1 cellular context compared by ENCODE assay signal in the genomic region with DNA sequence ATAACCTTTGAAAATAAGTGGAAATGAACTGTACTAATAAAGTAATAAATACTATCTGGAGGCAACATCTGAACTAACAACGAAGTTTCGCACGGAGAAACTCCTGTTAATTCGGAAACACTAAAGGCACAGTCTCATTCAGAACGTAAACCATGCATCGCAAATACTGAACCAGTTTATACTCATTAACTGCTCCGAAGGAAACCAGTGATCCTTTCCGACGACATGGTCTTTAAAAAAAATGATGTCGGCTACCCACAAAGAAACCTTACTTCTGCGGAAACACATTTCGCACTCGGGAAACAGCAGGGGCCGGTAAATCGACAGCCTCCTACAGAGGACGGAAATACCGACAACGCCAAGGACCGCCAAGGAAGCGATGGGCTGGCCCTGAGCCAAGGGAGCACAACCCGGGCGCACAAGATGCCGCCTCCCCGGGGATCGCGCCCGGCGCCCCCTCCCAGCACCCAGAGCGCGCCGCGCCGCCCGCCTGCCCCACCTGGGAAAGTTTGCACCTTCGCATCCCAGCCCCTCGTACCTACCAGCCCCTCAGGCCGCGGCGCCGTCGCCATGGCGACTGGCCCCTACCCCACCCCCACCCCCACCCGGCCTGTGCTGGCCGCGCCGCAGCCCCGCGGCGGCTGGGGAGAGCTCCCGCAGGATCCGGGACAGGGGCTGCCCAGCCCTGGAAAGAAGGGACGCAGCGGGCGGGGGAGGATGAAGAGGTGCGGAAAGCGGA.
TF ChIP-seq lines count a peak whose summit lies in the region.

No MANE protein-coding gene starts in this region.

TF ChIP-seq in HEK293, 187 proteins besides CTCF, POLR2A, EP300 and RAD21 (continued from another document and continues in another):
- TF ChIP-seq SP2 (tag by site-specific recombination; IDR thresholded peaks at IDR 0.05) (peak; percentile 59), ZNF600 (tag by site-specific recombination; IDR thresholded peaks at IDR 0.05) (peak; percentile 66; the same call in 1 of the 2 replicates), ZNF571 (tag by site-specific recombination; IDR thresholded peaks at IDR 0.05) (no peak), KLF9 (tag by site-specific recombination; IDR thresholded peaks at IDR 0.05; ENCODE audit: low read depth) (no peak), ZNF510 (tag by site-specific recombination; IDR thresholded peaks at IDR 0.05; ENCODE audit: insufficient replicate concordance) (no peak), ZNF175 (tag by site-specific recombination; IDR thresholded peaks at IDR 0.05) (no peak), ZNF549 (tag by site-specific recombination; IDR thresholded peaks at IDR 0.05) (no peak), ZNF423 (tag by site-specific recombination; IDR thresholded peaks at IDR 0.05) (peak; percentile 98), ZNF140 (tag by site-specific recombination; IDR thresholded peaks at IDR 0.05) (no peak), GLIS1 (tag by site-specific recombination; IDR thresholded peaks at IDR 0.05) (peak; percentile 82), ZNF837 (tag by site-specific recombination; IDR thresholded peaks at IDR 0.05) (no peak), ZFP37 (tag by site-specific recombination; IDR thresholded peaks at IDR 0.05) (no peak), ZNF621 (tag by site-specific recombination; IDR thresholded peaks at IDR 0.05) (no peak), ZNF169 (tag by site-specific recombination; IDR thresholded peaks at IDR 0.05) (no peak), ZNF777 (tag by site-specific recombination; IDR thresholded peaks at IDR 0.05; ENCODE audit: borderline replicate concordance) (no peak), ZNF555 (tag by site-specific recombination; conservative IDR thresholded peaks at IDR 0.05) (no peak), ZNF561 (tag by site-specific recombination; IDR thresholded peaks at IDR 0.05; ENCODE audit: borderline replicate concordance) (no peak; the same call in 1 of the 2 replicates), ZNF747 (tag by site-specific recombination; IDR thresholded peaks at IDR 0.05) (no peak), ZBTB8A (tag by site-specific recombination; IDR thresholded peaks at IDR 0.05) (peak; percentile 97), YY1 (tag by site-specific recombination; IDR thresholded peaks at IDR 0.05) (no peak), MZF1 (tag by site-specific recombination; IDR thresholded peaks at IDR 0.05; ENCODE audit: borderline replicate concordance) (peak; percentile 55; the same call in 1 of the 2 replicates), ZNF214 (tag by site-specific recombination; IDR thresholded peaks at IDR 0.05; ENCODE audit: borderline replicate concordance) (no peak), GLI4 (tag by site-specific recombination; IDR thresholded peaks at IDR 0.05) (no peak), GLIS2 (tag by site-specific recombination; IDR thresholded peaks at IDR 0.05) (peak; percentile 87), ZNF366 (tag by site-specific recombination; conservative IDR thresholded peaks at IDR 0.05) (no peak), BCL11A (tag by site-specific recombination; IDR thresholded peaks at IDR 0.05; ENCODE audit: low read depth) (no peak), ZNF146 (tag by site-specific recombination; IDR thresholded peaks at IDR 0.05) (no peak), ZNF132 (tag by site-specific recombination; IDR thresholded peaks at IDR 0.05; ENCODE audit: borderline replicate concordance) (no peak), ZFP3 (tag by site-specific recombination; IDR thresholded peaks at IDR 0.05; ENCODE audit: low read depth) (no peak), ZNF660 (tag by site-specific recombination; IDR thresholded peaks at IDR 0.05) (peak; percentile 48; the same call in 1 of the 2 replicates), TRIM28 (IDR thresholded peaks at IDR 0.05; ENCODE audit: borderline replicate concordance, low read length) (no peak), KLF16 (tag by site-specific recombination; IDR thresholded peaks at IDR 0.05) (no peak), ZNF248 (tag by site-specific recombination; IDR thresholded peaks at IDR 0.05) (no peak), ZSCAN30 (tag by site-specific recombination; IDR thresholded peaks at IDR 0.05) (no peak; the same call in 1 of the 2 replicates), ZNF24 (tag by site-specific recombination; IDR thresholded peaks at IDR 0.05) (no peak), ZNF121 (tag by site-specific recombination; IDR thresholded peaks at IDR 0.05) (peak; percentile 59), ZNF354C (tag by site-specific recombination; IDR thresholded peaks at IDR 0.05; ENCODE audit: borderline replicate concordance, low read depth) (no peak)
- TF ChIP-seq, protein P1, sequence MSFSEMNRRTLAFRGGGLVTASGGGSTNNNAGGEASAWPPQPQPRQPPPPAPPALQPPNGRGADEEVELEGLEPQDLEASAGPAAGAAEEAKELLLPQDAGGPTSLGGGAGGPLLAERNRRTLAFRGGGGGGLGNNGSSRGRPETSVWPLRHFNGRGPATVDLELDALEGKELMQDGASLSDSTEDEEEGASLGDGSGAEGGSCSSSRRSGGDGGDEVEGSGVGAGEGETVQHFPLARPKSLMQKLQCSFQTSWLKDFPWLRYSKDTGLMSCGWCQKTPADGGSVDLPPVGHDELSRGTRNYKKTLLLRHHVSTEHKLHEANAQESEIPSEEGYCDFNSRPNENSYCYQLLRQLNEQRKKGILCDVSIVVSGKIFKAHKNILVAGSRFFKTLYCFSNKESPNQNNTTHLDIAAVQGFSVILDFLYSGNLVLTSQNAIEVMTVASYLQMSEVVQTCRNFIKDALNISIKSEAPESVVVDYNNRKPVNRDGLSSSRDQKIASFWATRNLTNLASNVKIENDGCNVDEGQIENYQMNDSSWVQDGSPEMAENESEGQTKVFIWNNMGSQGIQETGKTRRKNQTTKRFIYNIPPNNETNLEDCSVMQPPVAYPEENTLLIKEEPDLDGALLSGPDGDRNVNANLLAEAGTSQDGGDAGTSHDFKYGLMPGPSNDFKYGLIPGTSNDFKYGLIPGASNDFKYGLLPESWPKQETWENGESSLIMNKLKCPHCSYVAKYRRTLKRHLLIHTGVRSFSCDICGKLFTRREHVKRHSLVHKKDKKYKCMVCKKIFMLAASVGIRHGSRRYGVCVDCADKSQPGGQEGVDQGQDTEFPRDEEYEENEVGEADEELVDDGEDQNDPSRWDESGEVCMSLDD (tag by site-specific recombination; IDR thresholded peaks at IDR 0.05), result peak; percentile 67; the same call in 1 of the 2 replicates
- TF ChIP-seq, protein P2, sequence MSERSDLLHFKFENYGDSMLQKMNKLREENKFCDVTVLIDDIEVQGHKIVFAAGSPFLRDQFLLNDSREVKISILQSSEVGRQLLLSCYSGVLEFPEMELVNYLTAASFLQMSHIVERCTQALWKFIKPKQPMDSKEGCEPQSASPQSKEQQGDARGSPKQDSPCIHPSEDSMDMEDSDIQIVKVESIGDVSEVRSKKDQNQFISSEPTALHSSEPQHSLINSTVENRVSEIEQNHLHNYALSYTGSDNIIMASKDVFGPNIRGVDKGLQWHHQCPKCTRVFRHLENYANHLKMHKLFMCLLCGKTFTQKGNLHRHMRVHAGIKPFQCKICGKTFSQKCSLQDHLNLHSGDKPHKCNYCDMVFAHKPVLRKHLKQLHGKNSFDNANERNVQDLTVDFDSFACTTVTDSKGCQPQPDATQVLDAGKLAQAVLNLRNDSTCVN (tag by site-specific recombination; optimal IDR thresholded peaks at IDR 0.05), result peak; percentile 84
- TF ChIP-seq, protein P3, sequence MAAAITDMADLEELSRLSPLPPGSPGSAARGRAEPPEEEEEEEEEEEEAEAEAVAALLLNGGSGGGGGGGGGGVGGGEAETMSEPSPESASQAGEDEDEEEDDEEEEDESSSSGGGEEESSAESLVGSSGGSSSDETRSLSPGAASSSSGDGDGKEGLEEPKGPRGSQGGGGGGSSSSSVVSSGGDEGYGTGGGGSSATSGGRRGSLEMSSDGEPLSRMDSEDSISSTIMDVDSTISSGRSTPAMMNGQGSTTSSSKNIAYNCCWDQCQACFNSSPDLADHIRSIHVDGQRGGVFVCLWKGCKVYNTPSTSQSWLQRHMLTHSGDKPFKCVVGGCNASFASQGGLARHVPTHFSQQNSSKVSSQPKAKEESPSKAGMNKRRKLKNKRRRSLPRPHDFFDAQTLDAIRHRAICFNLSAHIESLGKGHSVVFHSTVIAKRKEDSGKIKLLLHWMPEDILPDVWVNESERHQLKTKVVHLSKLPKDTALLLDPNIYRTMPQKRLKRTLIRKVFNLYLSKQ (tag by site-specific recombination; IDR thresholded peaks at IDR 0.05; ENCODE audit: borderline replicate concordance), result no peak
- TF ChIP-seq, protein P4, sequence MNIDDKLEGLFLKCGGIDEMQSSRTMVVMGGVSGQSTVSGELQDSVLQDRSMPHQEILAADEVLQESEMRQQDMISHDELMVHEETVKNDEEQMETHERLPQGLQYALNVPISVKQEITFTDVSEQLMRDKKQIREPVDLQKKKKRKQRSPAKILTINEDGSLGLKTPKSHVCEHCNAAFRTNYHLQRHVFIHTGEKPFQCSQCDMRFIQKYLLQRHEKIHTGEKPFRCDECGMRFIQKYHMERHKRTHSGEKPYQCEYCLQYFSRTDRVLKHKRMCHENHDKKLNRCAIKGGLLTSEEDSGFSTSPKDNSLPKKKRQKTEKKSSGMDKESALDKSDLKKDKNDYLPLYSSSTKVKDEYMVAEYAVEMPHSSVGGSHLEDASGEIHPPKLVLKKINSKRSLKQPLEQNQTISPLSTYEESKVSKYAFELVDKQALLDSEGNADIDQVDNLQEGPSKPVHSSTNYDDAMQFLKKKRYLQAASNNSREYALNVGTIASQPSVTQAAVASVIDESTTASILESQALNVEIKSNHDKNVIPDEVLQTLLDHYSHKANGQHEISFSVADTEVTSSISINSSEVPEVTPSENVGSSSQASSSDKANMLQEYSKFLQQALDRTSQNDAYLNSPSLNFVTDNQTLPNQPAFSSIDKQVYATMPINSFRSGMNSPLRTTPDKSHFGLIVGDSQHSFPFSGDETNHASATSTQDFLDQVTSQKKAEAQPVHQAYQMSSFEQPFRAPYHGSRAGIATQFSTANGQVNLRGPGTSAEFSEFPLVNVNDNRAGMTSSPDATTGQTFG (tag by site-specific recombination; IDR thresholded peaks at IDR 0.05; ENCODE audit: borderline replicate concordance), result no peak
- TF ChIP-seq, protein P5, sequence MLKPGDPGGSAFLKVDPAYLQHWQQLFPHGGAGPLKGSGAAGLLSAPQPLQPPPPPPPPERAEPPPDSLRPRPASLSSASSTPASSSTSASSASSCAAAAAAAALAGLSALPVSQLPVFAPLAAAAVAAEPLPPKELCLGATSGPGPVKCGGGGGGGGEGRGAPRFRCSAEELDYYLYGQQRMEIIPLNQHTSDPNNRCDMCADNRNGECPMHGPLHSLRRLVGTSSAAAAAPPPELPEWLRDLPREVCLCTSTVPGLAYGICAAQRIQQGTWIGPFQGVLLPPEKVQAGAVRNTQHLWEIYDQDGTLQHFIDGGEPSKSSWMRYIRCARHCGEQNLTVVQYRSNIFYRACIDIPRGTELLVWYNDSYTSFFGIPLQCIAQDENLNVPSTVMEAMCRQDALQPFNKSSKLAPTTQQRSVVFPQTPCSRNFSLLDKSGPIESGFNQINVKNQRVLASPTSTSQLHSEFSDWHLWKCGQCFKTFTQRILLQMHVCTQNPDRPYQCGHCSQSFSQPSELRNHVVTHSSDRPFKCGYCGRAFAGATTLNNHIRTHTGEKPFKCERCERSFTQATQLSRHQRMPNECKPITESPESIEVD (tag by site-specific recombination; IDR thresholded peaks at IDR 0.05), result peak; percentile 64
- TF ChIP-seq, protein P6, sequence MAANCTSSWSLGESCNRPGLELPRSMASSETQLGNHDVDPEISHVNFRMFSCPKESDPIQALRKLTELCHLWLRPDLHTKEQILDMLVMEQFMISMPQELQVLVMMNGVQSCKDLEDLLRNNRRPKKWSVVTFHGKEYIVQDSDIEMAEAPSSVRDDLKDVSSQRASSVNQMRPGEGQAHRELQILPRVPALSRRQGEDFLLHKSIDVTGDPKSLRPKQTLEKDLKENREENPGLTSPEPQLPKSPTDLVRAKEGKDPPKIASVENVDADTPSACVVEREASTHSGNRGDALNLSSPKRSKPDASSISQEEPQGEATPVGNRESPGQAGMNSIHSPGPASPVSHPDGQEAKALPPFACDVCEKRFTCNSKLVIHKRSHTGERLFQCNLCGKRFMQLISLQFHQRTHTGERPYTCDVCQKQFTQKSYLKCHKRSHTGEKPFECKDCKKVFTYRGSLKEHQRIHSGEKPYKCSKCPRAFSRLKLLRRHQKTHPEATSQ (tag by site-specific recombination; IDR thresholded peaks at IDR 0.05), result no peak
- TF ChIP-seq, protein P7, sequence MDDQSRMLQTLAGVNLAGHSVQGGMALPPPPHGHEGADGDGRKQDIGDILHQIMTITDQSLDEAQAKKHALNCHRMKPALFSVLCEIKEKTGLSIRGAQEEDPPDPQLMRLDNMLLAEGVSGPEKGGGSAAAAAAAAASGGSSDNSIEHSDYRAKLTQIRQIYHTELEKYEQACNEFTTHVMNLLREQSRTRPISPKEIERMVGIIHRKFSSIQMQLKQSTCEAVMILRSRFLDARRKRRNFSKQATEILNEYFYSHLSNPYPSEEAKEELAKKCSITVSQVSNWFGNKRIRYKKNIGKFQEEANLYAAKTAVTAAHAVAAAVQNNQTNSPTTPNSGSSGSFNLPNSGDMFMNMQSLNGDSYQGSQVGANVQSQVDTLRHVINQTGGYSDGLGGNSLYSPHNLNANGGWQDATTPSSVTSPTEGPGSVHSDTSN (CRISPR knock-in tag; IDR thresholded peaks at IDR 0.05), result no peak
- TF ChIP-seq, protein P8, sequence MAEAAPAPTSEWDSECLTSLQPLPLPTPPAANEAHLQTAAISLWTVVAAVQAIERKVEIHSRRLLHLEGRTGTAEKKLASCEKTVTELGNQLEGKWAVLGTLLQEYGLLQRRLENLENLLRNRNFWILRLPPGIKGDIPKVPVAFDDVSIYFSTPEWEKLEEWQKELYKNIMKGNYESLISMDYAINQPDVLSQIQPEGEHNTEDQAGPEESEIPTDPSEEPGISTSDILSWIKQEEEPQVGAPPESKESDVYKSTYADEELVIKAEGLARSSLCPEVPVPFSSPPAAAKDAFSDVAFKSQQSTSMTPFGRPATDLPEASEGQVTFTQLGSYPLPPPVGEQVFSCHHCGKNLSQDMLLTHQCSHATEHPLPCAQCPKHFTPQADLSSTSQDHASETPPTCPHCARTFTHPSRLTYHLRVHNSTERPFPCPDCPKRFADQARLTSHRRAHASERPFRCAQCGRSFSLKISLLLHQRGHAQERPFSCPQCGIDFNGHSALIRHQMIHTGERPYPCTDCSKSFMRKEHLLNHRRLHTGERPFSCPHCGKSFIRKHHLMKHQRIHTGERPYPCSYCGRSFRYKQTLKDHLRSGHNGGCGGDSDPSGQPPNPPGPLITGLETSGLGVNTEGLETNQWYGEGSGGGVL (tag by site-specific recombination; IDR thresholded peaks at IDR 0.05), result peak; percentile 64
- TF ChIP-seq, protein P9, sequence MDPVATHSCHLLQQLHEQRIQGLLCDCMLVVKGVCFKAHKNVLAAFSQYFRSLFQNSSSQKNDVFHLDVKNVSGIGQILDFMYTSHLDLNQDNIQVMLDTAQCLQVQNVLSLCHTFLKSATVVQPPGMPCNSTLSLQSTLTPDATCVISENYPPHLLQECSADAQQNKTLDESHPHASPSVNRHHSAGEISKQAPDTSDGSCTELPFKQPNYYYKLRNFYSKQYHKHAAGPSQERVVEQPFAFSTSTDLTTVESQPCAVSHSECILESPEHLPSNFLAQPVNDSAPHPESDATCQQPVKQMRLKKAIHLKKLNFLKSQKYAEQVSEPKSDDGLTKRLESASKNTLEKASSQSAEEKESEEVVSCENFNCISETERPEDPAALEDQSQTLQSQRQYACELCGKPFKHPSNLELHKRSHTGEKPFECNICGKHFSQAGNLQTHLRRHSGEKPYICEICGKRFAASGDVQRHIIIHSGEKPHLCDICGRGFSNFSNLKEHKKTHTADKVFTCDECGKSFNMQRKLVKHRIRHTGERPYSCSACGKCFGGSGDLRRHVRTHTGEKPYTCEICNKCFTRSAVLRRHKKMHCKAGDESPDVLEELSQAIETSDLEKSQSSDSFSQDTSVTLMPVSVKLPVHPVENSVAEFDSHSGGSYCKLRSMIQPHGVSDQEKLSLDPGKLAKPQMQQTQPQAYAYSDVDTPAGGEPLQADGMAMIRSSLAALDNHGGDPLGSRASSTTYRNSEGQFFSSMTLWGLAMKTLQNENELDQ (tag by site-specific recombination; IDR thresholded peaks at IDR 0.05; ENCODE audit: low read depth), result no peak
